ENCODE assay signal across 8 cellular contexts in genomic region chr15:44536298-44536961, GRCh38. TPM values are rescaled to one million over a fixed set of nuclear protein-coding genes. Genes with fewer than 3 reads are reported as not detected.
DNase-seq lines count a peak whose midpoint lies in the region; ATAC-seq and TF ChIP-seq lines count a peak whose summit lies in the region.

No MANE protein-coding gene starts in this region.

- POLR2A ChIA-PET in activated CD8-positive, alpha-beta T cell treated with anti-CD3 and anti-CD28 coated beads, Interleukin-2, amount 10 ng/mL, durations not matched to agents 7 days and 5 days (lab: Charles Lee) = interaction anchor here (0.7 to 3.7 kb wide), 12 partner anchors 10 to 249 kb away, joined by 3 to 54 read pairs (median 6); partner anchors contain the start of genes B2M, CTDSPL2, GOLM2 and PATL2

- H3K27ac Mint-ChIP-seq in CD14-positive monocyte = peak overlapping the region; percentile 92 to 98 (median 96)
- peak overlapping the region; percentile 84 for H3K27ac Mint-ChIP-seq in activated CD8-positive, alpha-beta T cell treated with anti-CD3 and anti-CD28 coated beads, Interleukin-2, amount 10 ng/mL, durations not matched to agents 7 days and 5 days
- H3K27ac Mint-ChIP-seq in neural progenitor cell = peak overlapping the region; percentile 91

- H3K4me1 ChIP-seq in gastroesophageal sphincter (peaks cover 0 to 49% (median 25%) of the 10 kb centered on the region in 3 donors), neural progenitor cell (peaks cover 6% of the 10 kb centered on the region)

- H3K27me3 Mint-ChIP-seq in CD14-positive monocyte (ENCODE audit: low read depth in 3 of 3) (no peaks in the 10 kb centered on the region), neural progenitor cell (ENCODE audit: insufficient read depth, low read depth) (peaks cover 3% of the 10 kb centered on the region)
- H3K27me3 Mint-ChIP-seq in activated CD8-positive, alpha-beta T cell treated with anti-CD3 and anti-CD28 coated beads, Interleukin-2, amount 10 ng/mL, durations not matched to agents 7 days and 5 days (ENCODE audit: low read depth) = no peaks in the 10 kb centered on the region

- H3K36me3 ChIP-seq in gastroesophageal sphincter (peaks cover 0 to 20% of the 10 kb centered on the region in 2 donors), neural progenitor cell (no peaks in the 10 kb centered on the region)

- H3K4me3 ChIP-seq in gastroesophageal sphincter = peak overlapping the region; percentile 70 to 97
- peak overlapping the region; percentile 78 for H3K4me3 ChIP-seq in neural progenitor cell

- WGBS in gastroesophageal sphincter (ENCODE audit: low coverage in 1 of 2), 2 donors = 0% methylated on average over 9 of the region's 47 CpGs; no CpG with 5 or more reads in 1 of the 2 donors

- peak overlapping the region; percentile 95 for H3K4me2 ChIP-seq in neural progenitor cell

- peaks cover 16% of the 10 kb centered on the region for H4K20me1 ChIP-seq in neural progenitor cell (ENCODE audit: low read depth)

- H3K4me1 Mint-ChIP-seq in CD14-positive monocyte = peaks cover 26% of the 10 kb centered on the region
- H3K4me1 Mint-ChIP-seq in activated CD8-positive, alpha-beta T cell treated with anti-CD3 and anti-CD28 coated beads, Interleukin-2, amount 10 ng/mL, durations not matched to agents 7 days and 5 days (ENCODE audit: low read depth) = peaks cover 46% of the 10 kb centered on the region
- H3K4me1 Mint-ChIP-seq in neural progenitor cell = peaks cover 22% of the 10 kb centered on the region

- peaks cover 53% of the 10 kb centered on the region for H3K79me2 ChIP-seq in neural progenitor cell (ENCODE audit: low read depth)

- H3K9ac ChIP-seq in neural progenitor cell = peak overlapping the region; percentile 61

- peak overlapping the region; percentile 80 for H2AFZ ChIP-seq in neural progenitor cell (replicated peaks)

- intact Hi-C loops in CD14-positive monocyte (cut with micrococcal nuclease) = loop anchor here (5.0 to 10.0 kb wide), 4 partner anchors 109 to 252 kb away; partner anchors contain the start of genes CTDSPL2 (in 1 of the 2), GOLM2 (in 1 of the 2) and SPG11 (in 1 of the 2)

- CTCF ChIA-PET in activated CD8-positive, alpha-beta T cell treated with anti-CD3 and anti-CD28 coated beads, Interleukin-2, amount 10 ng/mL, durations not matched to agents 7 days and 5 days (lab: Charles Lee) = interaction anchor here (2.5 kb wide), 1 partner anchor 10 kb away, joined by 20 read pairs; no protein-coding TSS in a partner anchor

- H3K27me3 ChIP-seq in gastroesophageal sphincter (no peaks in the 10 kb centered on the region), neural progenitor cell (no peaks in the 10 kb centered on the region)

- DNase-seq in CD14-positive monocyte (ENCODE audit: low spot score) (peak; percentile 82), NCI-H146 (lab: John Stamatoyannopoulos, UW) (peak; percentile 92), neural progenitor cell (ENCODE audit: low spot score) (peak; percentile 95), NK-92 (lab: John Stamatoyannopoulos, UW; ENCODE audit: unreplicated experiment) (no peak)
- DNase-seq in activated CD8-positive, alpha-beta T cell treated with anti-CD3 and anti-CD28 coated beads, Interleukin-2, amount 10 ng/mL, durations not matched to agents 7 days and 5 days = no peak

- H3K27ac ChIP-seq in gastroesophageal sphincter = peak overlapping the region; percentile 87 to 99 (median 97)
- peak overlapping the region; percentile 97 for H3K27ac ChIP-seq in neural progenitor cell

- TF ChIP-seq POLR2A in gastroesophageal sphincter (IDR thresholded peaks at IDR 0.05) = peak; percentile 52 to 77

- H3K9me3 ChIP-seq in gastroesophageal sphincter (no peaks in the 10 kb centered on the region), neural progenitor cell (ENCODE audit: low read depth) (no peaks in the 10 kb centered on the region)

- H3K4me3 Mint-ChIP-seq in CD14-positive monocyte (peak overlapping the region; percentile 85 to 93), neural progenitor cell (peak overlapping the region; percentile 93)
- H3K4me3 Mint-ChIP-seq in activated CD8-positive, alpha-beta T cell treated with anti-CD3 and anti-CD28 coated beads, Interleukin-2, amount 10 ng/mL, durations not matched to agents 7 days and 5 days = peak overlapping the region; percentile 78

- TF ChIP-seq CTCF in CD14-positive monocyte (IDR thresholded peaks at IDR 0.05) (peak; percentile 55), gastroesophageal sphincter (IDR thresholded peaks at IDR 0.05) (peak in 3 of 4 experiments; percentile 47 to 60 (median 56)), neural progenitor cell (IDR thresholded peaks at IDR 0.05) (peak; percentile 55)

- ATAC-seq in GM18519 (IDR thresholded peaks at IDR 0.05; ENCODE audit: low FRiP score, unreplicated experiment) (peak; percentile 41), HG02938 (IDR thresholded peaks at IDR 0.05; ENCODE audit: unreplicated experiment) (peak; percentile 49), gastroesophageal sphincter (peak; percentile 89)
- ATAC-seq in activated CD8-positive, alpha-beta T cell treated with anti-CD3 and anti-CD28 coated beads, Interleukin-2, amount 10 ng/mL, durations not matched to agents 7 days and 5 days = peak; percentile 70

- TF ChIP-seq EP300 in gastroesophageal sphincter (IDR thresholded peaks at IDR 0.05) = no peak

- H3K9me3 Mint-ChIP-seq in CD14-positive monocyte (peaks cover 0 to 3% (median 0%) of the 10 kb centered on the region in 7 donors), neural progenitor cell (no peaks in the 10 kb centered on the region)
- no peaks in the 10 kb centered on the region for H3K9me3 Mint-ChIP-seq in activated CD8-positive, alpha-beta T cell treated with anti-CD3 and anti-CD28 coated beads, Interleukin-2, amount 10 ng/mL, durations not matched to agents 7 days and 5 days (ENCODE audit: insufficient read depth)

- H3K36me3 Mint-ChIP-seq in CD14-positive monocyte (peaks cover 18 to 29% of the 10 kb centered on the region in 2 donors), neural progenitor cell (peaks cover 11% of the 10 kb centered on the region)
- H3K36me3 Mint-ChIP-seq in activated CD8-positive, alpha-beta T cell treated with anti-CD3 and anti-CD28 coated beads, Interleukin-2, amount 10 ng/mL, durations not matched to agents 7 days and 5 days (ENCODE audit: low read depth) = peaks cover 43% of the 10 kb centered on the region

- H3F3A ChIP-seq in neural progenitor cell (ENCODE audit: low read depth) = peaks cover 26% of the 10 kb centered on the region

RNA-seq across cellular contexts. Expression of gene EIF3J, which starts 0.5 kb away (rescaled TPM):
- 10 to 100 TPM in 1 of 2 donors, 1 to 10 TPM in 1; 9.7 to 13.5 TPM for polyA plus RNA-seq in CD14-positive monocyte
- 100 to 1,000 TPM in 1 of 2 experiments, 10 to 100 TPM in 1; 91.6 to 100 TPM for total RNA-seq in activated CD8-positive, alpha-beta T cell treated with anti-CD3 and anti-CD28 coated beads, Interleukin-2, amount 10 ng/mL, durations not matched to agents 7 days and 5 days
- 10 to 100 TPM; 57.0 to 60.6 (median 57.0) TPM for total RNA-seq in gastroesophageal sphincter
- total RNA-seq in neural progenitor cell (ENCODE audit: low replicate concordance) = 43.8 and 76.2 TPM in 2 replicates

Comparison
In these comparisons a context has a peak if more than half of its experiments do, and no peak if none do; other contexts are left out.
1. DNase-seq: peak in CD14-positive monocyte (single experiment), NCI-H146 (single experiment) and neural progenitor cell (single experiment); none in activated CD8-positive, alpha-beta T cell treated with anti-CD3 and anti-CD28 coated beads, Interleukin-2, amount 10 ng/mL, durations not matched to agents 7 days and 5 days (single experiment) and NK-92 (single experiment).
2. Peak in every context shown above with its lines, with median percentiles within 50 percentile points of each other: H3K27ac Mint-ChIP-seq, H3K4me3 Mint-ChIP-seq, CTCF ChIP-seq and ATAC-seq.